In genomic region chr2:235056768-235057167, GRCh38 we compare ENCODE assay signal across 20 cellular contexts.
"Had no signal": no experiment of that assay in that cellular context is flagged by ENCODE, and none has a peak within 500 bp of the region (broad histone marks: within the 10 kb centered on the region; RNA-seq: fewer than 3 reads in every experiment).

No MANE protein-coding gene starts in this region.

- H3K9me2 ChIP-seq: SK-N-SH had no signal

- H3K36me3 Mint-ChIP-seq: IgD-negative memory B cell had no signal

- H3K4me3 ChIP-seq: K562 had no signal

- H3K9me3 Mint-ChIP-seq: IgD-negative memory B cell had no signal

- H3K27ac ChIP-seq: KMS-11 had no signal

- DNase-seq: Kasumi-1, MM.1S, NCI-H1092 treated with DMSO at 0.1 percent for 48 hours, NCI-H1436, NCI-H187, NCI-H2029, NCI-H2081 treated with DMSO at 0.1 percent for 48 hours, NCI-H2171, NCI-H226, NCI-H446, NCI-H510A, NCI-H524 treated with DMSO at 0.1 percent for 48 hours, NCI-H69, NCI-H774, RPMI8226, SHP77, SK-N-SH had no signal

- H3K9ac ChIP-seq: KMS-11, SK-N-SH had no signal

- H3K4me2 ChIP-seq: KMS-11, SK-N-SH had no signal

- ATAC-seq: K562 had no signal

- H3K27ac Mint-ChIP-seq: IgD-negative memory B cell had no signal

- H3K4me3 Mint-ChIP-seq: IgD-negative memory B cell had no signal

- H3K9me3 ChIP-seq: SK-N-SH had no signal
